ENCODE assay signal across 10 cellular contexts in genomic region chr6:163438940-163439335, GRCh38. TPM values are rescaled to one million over a fixed set of nuclear protein-coding genes. Genes with fewer than 3 reads are reported as not detected.
DNase-seq lines count a peak whose midpoint lies in the region; ATAC-seq and TF ChIP-seq lines count a peak whose summit lies in the region.
"Had no signal": no experiment of that assay in that cellular context is flagged by ENCODE, and none has a peak within 500 bp of the region (broad histone marks: within the 10 kb centered on the region; RNA-seq: fewer than 3 reads in every experiment).

No MANE protein-coding gene starts in this region.

- no peak for TF ChIP-seq POLR2A in NB4 (IDR thresholded peaks at IDR 0.05; ENCODE audit: extremely low read depth, insufficient read length)

- H3K18ac ChIP-seq in neuronal stem cell (ENCODE audit: low read length), result no peak overlapping the region

- no peaks in the 10 kb centered on the region for H3K36me3 ChIP-seq in mammary epithelial cell (ENCODE audit: insufficient read depth, low read length)
- peaks cover 0 to 74% of the 10 kb centered on the region in 2 donors for H3K36me3 ChIP-seq in neuronal stem cell (replicated peaks in 1 of 2; ENCODE audit: control insufficient read depth in 2 of 2, insufficient read depth in 2 of 2, low read length in 2 of 2)

- H2AK5ac ChIP-seq in neuronal stem cell (ENCODE audit: low read depth, low read length), result no peak overlapping the region

- H3K14ac ChIP-seq in neuronal stem cell (ENCODE audit: low read length), result no peak overlapping the region

- H3K27ac ChIP-seq in mammary epithelial cell (ENCODE audit: insufficient read depth, low read depth, low read length) (peak overlapping the region; percentile 54), neuronal stem cell (replicated peaks; ENCODE audit: low read length) (no peak overlapping the region)

- H2BK15ac ChIP-seq in neuronal stem cell (ENCODE audit: low read length), result no peak overlapping the region

- H4K8ac ChIP-seq in neuronal stem cell (ENCODE audit: low read depth, low read length), result no peak overlapping the region

- peaks cover 93% of the 10 kb centered on the region for H3K79me2 ChIP-seq in mammary epithelial cell (ENCODE audit: insufficient read depth, low read length)

- H3K79me1 ChIP-seq in neuronal stem cell (ENCODE audit: low read depth, low read length), result no peaks in the 10 kb centered on the region

- H3K4me3 ChIP-seq in NB4 (ENCODE audit: low read depth, low read length) (no peak overlapping the region), mammary epithelial cell (replicated peaks in 1 of 3; ENCODE audit: insufficient read depth in 1 of 3, low read depth in 2 of 3, low read length in 3 of 3) (no peak overlapping the region), neuronal stem cell (ENCODE audit: low read length in 2 of 2) (no peak overlapping the region)

- H2AFZ ChIP-seq in mammary epithelial cell (ENCODE audit: low read depth, low read length) (no peak overlapping the region), neuronal stem cell (ENCODE audit: low read length) (no peak overlapping the region)

- intact Hi-C loops in mammary epithelial cell (cut with micrococcal nuclease), result no loop called here

- peaks cover 29% of the 10 kb centered on the region for H3K4me1 ChIP-seq in mammary epithelial cell (ENCODE audit: insufficient read depth, low read length)
- H3K4me1 ChIP-seq in neuronal stem cell (ENCODE audit: control insufficient read depth in 2 of 2, insufficient read depth in 1 of 2, low read depth in 1 of 2, low read length in 2 of 2), result peaks cover 2 to 4% of the 10 kb centered on the region in 2 donors

- dilution Hi-C loops in mammary epithelial cell (cut with HindIII; ENCODE audit: low sequenced_read_pairs), result no loop called here

- BruUV-seq in mammary epithelial cell (replicated peaks; lab: Mats Ljungman, UMichigan), result no TSS peak

- WGBS in mammary epithelial cell (ENCODE audit: low coverage, missing lambda C conversion rate), result 97% methylated on average over 2 of the region's 4 CpGs
- no CpG with 5 or more reads among the region's 4 CpGs for WGBS in neuronal stem cell (ENCODE audit: extremely low coverage in 2 of 2, insufficient read length in 2 of 2, insufficient replicate concordance in 1 of 2), 2 donors

- H4K20me1 ChIP-seq in mammary epithelial cell (ENCODE audit: insufficient read depth, low read length), result no peaks in the 10 kb centered on the region

- H3K27me3 ChIP-seq in mammary epithelial cell (ENCODE audit: insufficient read depth, low read length) (no peaks in the 10 kb centered on the region), neuronal stem cell (ENCODE audit: control insufficient read depth in 3 of 3, insufficient read depth in 3 of 3, low read depth in 1 of 3, low read length in 3 of 3) (no peaks in the 10 kb centered on the region)

- H3K9me3 ChIP-seq in mammary epithelial cell (replicated peaks; ENCODE audit: insufficient read depth, low read length) (no peaks in the 10 kb centered on the region), neuronal stem cell (replicated peaks in 1 of 2; ENCODE audit: control insufficient read depth in 2 of 2, insufficient read depth in 1 of 2, low read depth in 1 of 2, low read length in 2 of 2) (peaks cover 0 to 31% of the 10 kb centered on the region in 2 donors)

- H3K4ac ChIP-seq in neuronal stem cell (ENCODE audit: low read length), result no peak overlapping the region

- peak; percentile 7 to 19 for DNase-seq in NCI-H526 (lab: John Stamatoyannopoulos, UW)
- no peak for DNase-seq in NCI-H526 treated with DMSO at 0.1 percent for 48 hours (lab: John Stamatoyannopoulos, UW)
- DNase-seq in NB4 (ENCODE audit: low read depth), result peak; percentile 35
- DNase-seq in mammary epithelial cell, result no peak
- peak; percentile 49 for DNase-seq in stimulated activated CD4-positive, alpha-beta T cell treated with anti-CD3 and anti-CD28 coated beads, Interleukin-15, amount 100 ng/mL, for 24 hours
- DNase-seq in AML-193 (lab: John Stamatoyannopoulos, UW), result no peak
- DNase-seq in neuronal stem cell (ENCODE audit: low spot score), result no peak
- DNase-seq: naive B cell had no signal

- no peak overlapping the region for H4K91ac ChIP-seq in neuronal stem cell (ENCODE audit: low read depth, low read length, poor library complexity)

- no peak overlapping the region for H3K9ac ChIP-seq in mammary epithelial cell (ENCODE audit: insufficient read depth, low read length)
- H3K9ac ChIP-seq in neuronal stem cell (ENCODE audit: low read depth, low read length, poor library complexity), result no peak overlapping the region

- H2BK12ac ChIP-seq in neuronal stem cell (ENCODE audit: low read length), result no peak overlapping the region

- no peak overlapping the region for H2BK5ac ChIP-seq in neuronal stem cell (ENCODE audit: low read length)

- ATAC-seq in GM21447 (IDR thresholded peaks at IDR 0.05; ENCODE audit: unreplicated experiment), result no peak
- ATAC-seq: activated CD4-positive, CD25-positive, alpha-beta regulatory T cell treated with anti-CD3 and anti-CD28 coated beads, Interleukin-2, amount 50 U/mL, for 24 hours had no signal

- CTCF ChIA-PET in mammary epithelial cell (lab: Charles Lee; ENCODE audit: low non-redundant PET), result no interaction called here

- H3K23ac ChIP-seq in neuronal stem cell (ENCODE audit: low read depth, low read length, poor library complexity), result no peak overlapping the region

- H2BK120ac ChIP-seq in neuronal stem cell (ENCODE audit: low read depth, low read length), result no peak overlapping the region

- H3K4me2 ChIP-seq in mammary epithelial cell (ENCODE audit: insufficient read depth, low read depth, low read length), result peak overlapping the region; percentile 0
- no peak overlapping the region for H3K4me2 ChIP-seq in neuronal stem cell (ENCODE audit: insufficient read depth, low read length, poor library complexity, severe bottlenecking)

- in situ Hi-C loops in mammary epithelial cell (cut with MboI; ENCODE audit: low sequenced_read_pairs in 2 of 2), result loop anchor here (25.0 kb wide), 2 partner anchors 123 to 1473 kb away; no protein-coding TSS in a partner anchor

- TF ChIP-seq CTCF in NB4 (IDR thresholded peaks at IDR 0.05; ENCODE audit: low read depth, low read length) (no peak), mammary epithelial cell (conservative IDR thresholded peaks at IDR 0.05 in 1 of 2, IDR thresholded peaks at IDR 0.05 in 1 of 2; ENCODE audit: extremely low read depth in 1 of 2, insufficient read depth in 1 of 2, low read depth in 1 of 2, low read length in 2 of 2) (no peak)

RNA-seq across cellular contexts. Expression of gene QKI, which starts 24.4 kb away (rescaled TPM):
- total RNA-seq in mammary epithelial cell, result 10 to 100 TPM; 60.6 to 76.5 TPM
- polyA plus RNA-seq in mammary epithelial cell, result 76.1 TPM
- 117 TPM for polyA minus RNA-seq in mammary epithelial cell
- polyA plus RNA-seq in neuronal stem cell (2013, experiment 1 of 2), result 174 TPM
- polyA plus RNA-seq in neuronal stem cell (2013, experiment 2 of 2), result 177 TPM

Comparison
In these comparisons a context has a peak if more than half of its experiments do, and no peak if none do; other contexts are left out.
1. DNase-seq: peak in NCI-H526 (2 of 2), NB4 (single experiment) and stimulated activated CD4-positive, alpha-beta T cell treated with anti-CD3 and anti-CD28 coated beads, Interleukin-15, amount 100 ng/mL, for 24 hours (single experiment); none in NCI-H526 treated with DMSO at 0.1 percent for 48 hours (single experiment), mammary epithelial cell (single experiment), AML-193 (0 of 2) and neuronal stem cell (single experiment).